In the genomic region with DNA sequence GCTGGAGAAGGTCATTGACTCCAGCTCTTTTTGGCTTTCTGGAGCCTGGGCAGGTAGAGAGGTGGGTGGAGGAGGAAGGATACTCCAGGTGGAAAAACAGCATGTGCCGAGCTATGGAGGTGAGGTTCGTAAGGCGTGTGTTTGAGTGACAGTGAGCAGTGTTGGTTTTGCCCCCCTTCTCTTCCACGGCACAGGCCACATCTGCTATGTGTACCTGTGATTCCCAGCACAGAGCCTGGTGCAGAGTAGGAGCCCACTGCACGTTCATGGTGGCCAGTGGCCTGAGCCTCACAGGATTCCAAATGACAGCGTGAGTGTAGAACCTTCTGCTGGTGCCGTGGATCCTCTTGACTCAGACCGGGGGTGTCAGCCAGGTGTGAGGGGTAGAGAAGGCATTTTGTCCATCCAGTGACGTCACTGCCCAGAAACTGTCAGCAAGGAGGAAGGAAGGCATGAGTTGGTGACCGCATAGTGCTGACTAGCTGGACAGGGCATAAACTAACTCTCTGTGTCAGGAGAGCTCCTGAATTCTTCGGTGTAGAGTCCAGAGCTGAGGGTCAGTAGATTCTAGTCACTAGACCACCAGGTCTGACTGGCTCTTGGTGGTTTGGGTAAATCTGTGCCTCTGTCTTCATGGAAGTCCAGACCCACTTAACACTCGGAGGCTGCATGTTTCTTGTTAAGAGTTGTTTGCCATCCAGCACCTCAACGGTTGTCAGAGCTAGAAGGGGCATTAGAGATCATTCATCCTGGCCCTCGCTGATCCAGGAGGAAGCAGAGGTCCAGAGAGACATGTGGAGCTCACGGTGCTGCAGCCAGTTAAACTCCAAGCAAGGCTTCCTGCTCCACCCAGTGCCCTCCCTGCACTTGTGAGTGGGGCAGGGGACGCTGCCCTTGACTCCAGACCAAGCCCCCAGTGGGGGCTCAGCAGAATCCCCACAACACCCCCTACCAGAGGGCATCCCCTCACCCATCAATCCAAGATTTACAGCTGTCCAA, we compare ENCODE assay signal across 14 cellular contexts. TPM values are rescaled to one million over a fixed set of nuclear protein-coding genes. Genes with fewer than 3 reads are reported as not detected.
DNase-seq lines count a peak whose midpoint lies in the region; ATAC-seq and TF ChIP-seq lines count a peak whose summit lies in the region.
"Had no signal": no experiment of that assay in that cellular context is flagged by ENCODE, and none has a peak within 500 bp of the region (broad histone marks: within the 10 kb centered on the region; RNA-seq: fewer than 3 reads in every experiment).

No MANE protein-coding gene starts in this region.

- no peak overlapping the region for H4K91ac ChIP-seq in IMR-90 (ENCODE audit: insufficient read depth, low read depth, low read length)

- no peak overlapping the region for H3K56ac ChIP-seq in IMR-90 (ENCODE audit: extremely low read depth, insufficient read depth, low read length)

- TF ChIP-seq POLR2A in IMR-90 (IDR thresholded peaks at IDR 0.05; ENCODE audit: low read depth, low read length) (no peak), esophagus squamous epithelium (IDR thresholded peaks at IDR 0.05) (no peak)

- no peak overlapping the region for H2BK5ac ChIP-seq in IMR-90 (ENCODE audit: low read depth, low read length, poor library complexity, severe bottlenecking)

- peaks cover 35% of the 10 kb centered on the region for H3K36me3 ChIP-seq in IMR-90 (ENCODE audit: control insufficient read depth, insufficient read depth, low read length)
- no peaks in the 10 kb centered on the region for H3K36me3 ChIP-seq in esophagus squamous epithelium
- no peaks in the 10 kb centered on the region for H3K36me3 ChIP-seq in neutrophil
- H3K36me3 ChIP-seq: esophagus muscularis mucosa had no signal

- peak overlapping the region; percentile 72 for H2AK5ac ChIP-seq in IMR-90 (ENCODE audit: low read depth, low read length)

- H3K4me3 ChIP-seq in IMR-90 (ENCODE audit: insufficient read depth, low read depth, low read length) (peak overlapping the region; percentile 94), esophagus squamous epithelium (peak overlapping the region in 3 of 4 donors; percentile 87 to 99 (median 89)), neutrophil (ENCODE audit: low read depth in 1 of 2, low read length in 1 of 2) (no peak overlapping the region)
- H3K4me3 ChIP-seq: esophagus muscularis mucosa, lung had no signal

- peaks cover 0 to 2% (median 0%) of the 10 kb centered on the region in 3 donors for H3K27me3 Mint-ChIP-seq in CD14-positive monocyte (ENCODE audit: low read depth in 3 of 3)
- H3K27me3 Mint-ChIP-seq: activated B cell treated with CpG ODN at 0.5 μM for 24 hours had no signal

- in situ Hi-C loops in IMR-90 (cut with MboI; ENCODE audit: low sequenced_read_pairs), result loop anchor here (5.0 to 25.0 kb wide), 2 partner anchors 66 to 446 kb away; no protein-coding TSS in a partner anchor

- H2AK9ac ChIP-seq in IMR-90 (replicated peaks; ENCODE audit: low read depth, low read length, poor library complexity), result no peak overlapping the region

- H3K36me3 Mint-ChIP-seq in CD14-positive monocyte, result peaks cover 23 to 28% of the 10 kb centered on the region in 2 donors

- H3K9ac ChIP-seq in IMR-90 (ENCODE audit: low read depth, low read length), result peak overlapping the region; percentile 47

- H2BK20ac ChIP-seq in IMR-90 (ENCODE audit: low read depth, low read length), result no peak overlapping the region; the same call in 1 of the 2 replicates

- peaks cover 35% of the 10 kb centered on the region for H3K9me1 ChIP-seq in IMR-90 (ENCODE audit: insufficient read depth, low read length)

- peak overlapping the region; percentile 76 to 96 (median 86) for H3K27ac Mint-ChIP-seq in CD14-positive monocyte
- H3K27ac Mint-ChIP-seq: activated B cell treated with CpG ODN at 0.5 μM for 24 hours had no signal

- 82% methylated on average over 6 of the region's 16 CpGs; no CpG with 5 or more reads in 1 of the 2 experiments for WGBS in IMR-90 (ENCODE audit: extremely low coverage in 2 of 2, insufficient read length in 1 of 2), 2 experiments
- WGBS in esophagus squamous epithelium, 2 donors, result 76 to 85% methylated on average over 10 to 11 of the region's 16 CpGs

- TF ChIP-seq RAD21 in IMR-90 (IDR thresholded peaks at IDR 0.05; ENCODE audit: low read length), result no peak

- BruUV-seq in IMR-90 (replicated peaks; lab: Mats Ljungman, UMichigan), result no TSS peak

- DNase-seq in CD14-positive monocyte (ENCODE audit: low spot score) (peak; percentile 65), IMR-90 (no peak), esophagus squamous epithelium (lab: John Stamatoyannopoulos, UW) (no peak), cerebellar nuclear complex (lab: John Stamatoyannopoulos, UW) (no peak)
- DNase-seq: activated B cell treated with CpG ODN at 0.5 μM for 24 hours; C1 segment of cervical spinal cord; central memory CD4-positive, alpha-beta T cell had no signal

- ATAC-seq in IMR-90 (ENCODE audit: low read depth) (no peak), GM19455 (IDR thresholded peaks at IDR 0.05; ENCODE audit: unreplicated experiment) (no peak), HG03196 (IDR thresholded peaks at IDR 0.05; ENCODE audit: unreplicated experiment) (no peak), GM21528 (IDR thresholded peaks at IDR 0.05; ENCODE audit: low FRiP score, unreplicated experiment) (no peak)
- ATAC-seq: activated naive CD4-positive, alpha-beta T cell treated with anti-CD3 and anti-CD28 coated beads, Interleukin-2, amount 50 U/mL, for 72 hours had no signal

- H2AFZ ChIP-seq in IMR-90 (replicated peaks; ENCODE audit: low read length, poor library complexity), result no peak overlapping the region

- TF ChIP-seq CTCF in CD14-positive monocyte (IDR thresholded peaks at IDR 0.05) (no peak), IMR-90 (conservative IDR thresholded peaks at IDR 0.05; ENCODE audit: low read depth, low read length) (no peak), esophagus squamous epithelium (IDR thresholded peaks at IDR 0.05) (no peak), neutrophil (IDR thresholded peaks at IDR 0.05) (no peak)

- H3K79me1 ChIP-seq in IMR-90 (ENCODE audit: low read depth in 1 of 2, low read length in 2 of 2), result peaks cover 13 to 79% of the 10 kb centered on the region in 2 experiments; a peak in 3 of 4 replicates

- H3K27me3 ChIP-seq in IMR-90 (ENCODE audit: control insufficient read depth, insufficient read depth, low read length) (no peaks in the 10 kb centered on the region), esophagus squamous epithelium (no peaks in the 10 kb centered on the region), neutrophil (no peaks in the 10 kb centered on the region)
- H3K27me3 ChIP-seq: esophagus muscularis mucosa had no signal

- peaks cover 77% of the 10 kb centered on the region for H3K4me1 Mint-ChIP-seq in CD14-positive monocyte

- peaks cover 12% of the 10 kb centered on the region for H3K4me1 ChIP-seq in IMR-90 (ENCODE audit: control insufficient read depth, insufficient read depth, low read length)
- peaks cover 6 to 57% (median 25%) of the 10 kb centered on the region in 3 donors for H3K4me1 ChIP-seq in esophagus squamous epithelium
- peaks cover 83 to 90% of the 10 kb centered on the region in 2 experiments for H3K4me1 ChIP-seq in neutrophil (ENCODE audit: control insufficient read depth in 1 of 2, insufficient read depth in 1 of 2, low read depth in 1 of 2, low read length in 1 of 2)

- H2BK15ac ChIP-seq in IMR-90 (ENCODE audit: low read depth, low read length), result no peak overlapping the region

- H4K5ac ChIP-seq in IMR-90 (ENCODE audit: low read depth, low read length), result no peak overlapping the region

- H3K18ac ChIP-seq in IMR-90 (ENCODE audit: low read depth, low read length), result peak overlapping the region; percentile 2; the same call in 1 of the 2 replicates

- intact Hi-C loops in CD14-positive monocyte (cut with micrococcal nuclease), result loop anchor here in 1 of 2 donors (10.0 kb wide), 1 partner anchor 274 kb away; a partner anchor contains a TSS
- intact Hi-C loops in IMR-90 (cut with micrococcal nuclease), result loop anchor here (5.0 to 10.0 kb wide), 3 partner anchors 76 to 454 kb away; a partner anchor contains a TSS
- intact Hi-C loops in esophagus squamous epithelium (cut with DNase I), result no loop called here

- POLR2A ChIA-PET in IMR-90 (lab: Charles Lee; ENCODE audit: unreplicated experiment), result interaction anchor here (0.9 to 1.4 kb wide), 2 partner anchors 57 to 277 kb away, joined by 3 read pairs; a partner anchor contains a TSS

- H2BK120ac ChIP-seq in IMR-90 (ENCODE audit: low read depth, low read length), result no peak overlapping the region

- dilution Hi-C loops in IMR-90 (cut with HindIII; ENCODE audit: low sequenced_read_pairs, unreplicated experiment), result loop anchor here (25.0 kb wide), 1 partner anchor 121 kb away; no protein-coding TSS in a partner anchor

- H3K27ac ChIP-seq in IMR-90 (ENCODE audit: insufficient read depth, low read length) (peak overlapping the region; percentile 71), esophagus squamous epithelium (peak overlapping the region in 1 of 4 donors; percentile 60), neutrophil (peak overlapping the region; percentile 94)
- H3K27ac ChIP-seq: esophagus muscularis mucosa had no signal

- no peaks in the 10 kb centered on the region for H3K9me3 Mint-ChIP-seq in CD14-positive monocyte
- H3K9me3 Mint-ChIP-seq: activated B cell treated with CpG ODN at 0.5 μM for 24 hours; activated naive CD4-positive, alpha-beta T cell treated with anti-CD3 and anti-CD28 coated beads, Interleukin-2, amount 50 U/mL, for 72 hours had no signal

- CTCF ChIA-PET in IMR-90 (lab: Yijun Ruan, JAX), result interaction anchor here (0.9 kb wide), 1 partner anchor 93 kb away, joined by 3 read pairs; no protein-coding TSS in a partner anchor

- H3K4ac ChIP-seq in IMR-90 (ENCODE audit: low read depth, low read length), result no peak overlapping the region

- peaks cover 87% of the 10 kb centered on the region for H4K20me1 ChIP-seq in IMR-90 (ENCODE audit: insufficient read depth, low read length)

- H3K4me2 ChIP-seq in IMR-90 (ENCODE audit: low read depth, low read length), result peak overlapping the region; percentile 96

- H3K23ac ChIP-seq in IMR-90 (ENCODE audit: low read depth, low read length), result peak overlapping the region; percentile 64

- H3K4me3 Mint-ChIP-seq in CD14-positive monocyte, result no peak overlapping the region
- H3K4me3 Mint-ChIP-seq: activated B cell treated with CpG ODN at 0.5 μM for 24 hours had no signal

- H3K14ac ChIP-seq in IMR-90 (replicated peaks; ENCODE audit: low read depth, low read length), result peak overlapping the region; percentile 69

- no peaks in the 10 kb centered on the region for H3K9me3 ChIP-seq in IMR-90 (ENCODE audit: control insufficient read depth, insufficient read depth, low read length)
- no peaks in the 10 kb centered on the region for H3K9me3 ChIP-seq in esophagus squamous epithelium
- no peaks in the 10 kb centered on the region for H3K9me3 ChIP-seq in neutrophil
- H3K9me3 ChIP-seq: esophagus muscularis mucosa had no signal

- H4K8ac ChIP-seq in IMR-90 (ENCODE audit: low read depth in 2 of 2, low read length in 2 of 2), result no peak overlapping the region

TF ChIP-seq in IMR-90, 13 proteins besides CTCF, POLR2A, EP300 and RAD21 (continues in another document):
- TF ChIP-seq MAZ (IDR thresholded peaks at IDR 0.05; ENCODE audit: borderline replicate concordance, low read depth, low read length), result no peak

RNA-seq across cellular contexts. Expression of a gene that starts 3.8 kb away (rescaled TPM):
- polyA plus RNA-seq in CD14-positive monocyte (10 to 100 TPM; 34.5 to 35.8 TPM), IMR-90 (2012; rRNA removed) (765 and 791 TPM in 2 replicates)
- total RNA-seq in IMR-90 (2012; rRNA removed) (93.3 and 102 TPM in 2 replicates), esophagus squamous epithelium (100 to 1,000 TPM in 3 of 4 donors, 10 to 100 TPM in 1; 74.9 to 184 (median 107) TPM)
- 1,392 and 1,573 TPM in 2 replicates for polyA plus RNA-seq in IMR-90 (2012; cell fraction: cytosol; rRNA removed)
- 755 and 1,109 TPM in 2 replicates for polyA plus RNA-seq in IMR-90 (2012; cell fraction: nucleus; rRNA removed; ENCODE audit: low replicate concordance)

Comparison
In these comparisons a context has a peak if more than half of its experiments do, and no peak if none do; other contexts are left out.
1. H3K4me3 ChIP-seq: peak in IMR-90 (single experiment) and esophagus squamous epithelium (3 of 4); none in neutrophil (0 of 2).